ENCODE assay signal across 37 cellular contexts in genomic region chr6:137998461-137999019, GRCh38.
"Had no signal": no experiment of that assay in that cellular context is flagged by ENCODE, and none has a peak within 500 bp of the region (broad histone marks: within the 10 kb centered on the region; RNA-seq: fewer than 3 reads in every experiment).

No MANE protein-coding gene starts in this region.

- H3K36me3 ChIP-seq: adrenal gland, ascending aorta, breast epithelium, cardiac muscle cell, colonic mucosa, esophagus muscularis mucosa, gastrocnemius medialis, heart left ventricle had no signal

- H3K27ac Mint-ChIP-seq: activated CD4-positive, alpha-beta memory T cell treated with anti-CD3 and anti-CD28 coated beads for 36 hours; activated CD4-positive, alpha-beta T cell treated with anti-CD3 and anti-CD28 coated beads for 36 hours; activated CD4-positive, alpha-beta T cell treated with anti-CD3 and anti-CD28 coated beads, Interleukin-2, amount 10 ng/mL, durations not matched to agents 24 days and 14 days; activated CD8-positive, alpha-beta memory T cell treated with anti-CD3 and anti-CD28 coated beads, Interleukin-2, amount 10 ng/mL, durations not matched to agents 7 days and 5 days; activated CD8-positive, alpha-beta T cell treated with anti-CD3 and anti-CD28 coated beads, Interleukin-2, amount 10 ng/mL, durations not matched to agents 7 days and 5 days; activated naive CD4-positive, alpha-beta T cell treated with anti-CD3 and anti-CD28 coated beads for 36 hours; activated naive CD4-positive, alpha-beta T cell treated with anti-CD3 and anti-CD28 coated beads, Interleukin-2, amount 50 U/mL, for 24 hours; activated naive CD8-positive, alpha-beta T cell treated with anti-CD3 and anti-CD28 coated beads for 36 hours; activated naive CD8-positive, alpha-beta T cell treated with anti-CD3 and anti-CD28 coated beads, Interleukin-2, amount 50 U/mL, for 24 hours; activated T-helper 1 cell treated with anti-CD3 and anti-CD28 coated beads, Interleukin-12 subunit alpha, Interleukin-12 subunit beta, Interleukin-2, Interleukin-4 antibody, amounts not matched to agents 30 ng/mL and 10 ng/mL and 1 ng/mL, durations not matched to agents 14 hours and 24 hours and 36 hours; activated T-helper 2 cell treated with anti-CD3 and anti-CD28 coated beads, Interferon-gamma antibody, Interleukin-2, Interleukin-4, amounts not matched to agents 10 μg/mL and 5 μg/mL and 100 μg/mL, durations not matched to agents 14 hours and 24 hours and 36 hours; brain; dendritic cell treated with granulocyte-macrophage colony-stimulating factor and Interleukin-4, amounts not matched to agents 40 ng/mL and 50 ng/mL, for 4 days; endodermal cell had no signal

- H3K27ac ChIP-seq: adrenal gland, ascending aorta, breast epithelium, cardiac muscle cell, colonic mucosa, dorsolateral prefrontal cortex, esophagus muscularis mucosa, foreskin keratinocyte, gastrocnemius medialis, heart left ventricle had no signal

- H3K27me3 Mint-ChIP-seq: activated naive CD4-positive, alpha-beta T cell treated with anti-CD3 and anti-CD28 coated beads, Interleukin-2, amount 50 U/mL, for 24 hours had no signal

- DNase-seq: activated CD4-positive, alpha-beta memory T cell treated with anti-CD3 and anti-CD28 coated beads for 36 hours; activated CD4-positive, alpha-beta T cell treated with anti-CD3 and anti-CD28 coated beads for 36 hours; activated CD4-positive, alpha-beta T cell treated with anti-CD3 and anti-CD28 coated beads, Interleukin-2, amount 10 ng/mL, durations not matched to agents 24 days and 14 days; activated CD4-positive, CD25-positive, alpha-beta regulatory T cell; activated CD4-positive, CD25-positive, alpha-beta regulatory T cell treated with anti-CD3 and anti-CD28 coated beads, Interleukin-2, amount 50 U/mL, for 72 hours; activated CD8-positive, alpha-beta memory T cell treated with anti-CD3 and anti-CD28 coated beads, Interleukin-2, amount 10 ng/mL, durations not matched to agents 7 days and 5 days; activated CD8-positive, alpha-beta memory T cell treated with anti-CD3 and anti-CD28 coated beads, Interleukin-2, amount 50 U/mL, for 4 hours; activated CD8-positive, alpha-beta T cell treated with anti-CD3 and anti-CD28 coated beads, Interleukin-2, amount 10 ng/mL, durations not matched to agents 7 days and 5 days; activated effector memory CD4-positive, alpha-beta T cell treated with anti-CD3 and anti-CD28 coated beads, Interleukin-2, amount 50 U/mL, for 16 hours; activated naive CD4-positive, alpha-beta T cell treated with anti-CD3 and anti-CD28 coated beads for 36 hours; activated naive CD8-positive, alpha-beta T cell treated with anti-CD3 and anti-CD28 coated beads for 36 hours; activated naive CD8-positive, alpha-beta T cell treated with anti-CD3 and anti-CD28 coated beads, Interleukin-2, amount 50 U/mL, for 24 hours; activated T-cell treated with anti-CD3 and anti-CD28 coated beads, Interleukin-2, amount 50 U/mL, for 1 hour; activated T-cell treated with anti-CD3 and anti-CD28 coated beads, Interleukin-2, amount 50 U/mL, for 48 hours; adrenal gland; amygdala; central memory CD4-positive, alpha-beta T cell; cerebellar nuclear complex; colonic mucosa; dorsolateral prefrontal cortex; effector memory CD4-positive, alpha-beta T cell; endodermal cell; erythroblast; foreskin keratinocyte; gastrocnemius medialis; glutamatergic neuron; heart left ventricle; T-helper 2 cell had no signal

- H3K27me3 ChIP-seq: adrenal gland, ascending aorta, breast epithelium, cardiac muscle cell, colonic mucosa, esophagus muscularis mucosa, foreskin keratinocyte, gastrocnemius medialis, heart left ventricle had no signal

- H3K4me1 Mint-ChIP-seq: endodermal cell had no signal

- H3K9me3 ChIP-seq: adrenal gland, colonic mucosa, gastrocnemius medialis had no signal

- H3K4me3 Mint-ChIP-seq: activated CD4-positive, alpha-beta memory T cell treated with anti-CD3 and anti-CD28 coated beads for 36 hours; activated CD4-positive, alpha-beta T cell treated with anti-CD3 and anti-CD28 coated beads for 36 hours; activated CD4-positive, alpha-beta T cell treated with anti-CD3 and anti-CD28 coated beads, Interleukin-2, amount 10 ng/mL, durations not matched to agents 24 days and 14 days; activated CD8-positive, alpha-beta memory T cell treated with anti-CD3 and anti-CD28 coated beads, Interleukin-2, amount 10 ng/mL, durations not matched to agents 7 days and 5 days; activated CD8-positive, alpha-beta T cell treated with anti-CD3 and anti-CD28 coated beads, Interleukin-2, amount 10 ng/mL, durations not matched to agents 7 days and 5 days; activated naive CD4-positive, alpha-beta T cell treated with anti-CD3 and anti-CD28 coated beads for 36 hours; activated naive CD4-positive, alpha-beta T cell treated with anti-CD3 and anti-CD28 coated beads, Interleukin-2, amount 50 U/mL, for 24 hours; activated naive CD8-positive, alpha-beta T cell treated with anti-CD3 and anti-CD28 coated beads for 36 hours; activated naive CD8-positive, alpha-beta T cell treated with anti-CD3 and anti-CD28 coated beads, Interleukin-2, amount 50 U/mL, for 24 hours; activated T-helper 1 cell treated with anti-CD3 and anti-CD28 coated beads, Interleukin-12 subunit alpha, Interleukin-12 subunit beta, Interleukin-2, Interleukin-4 antibody, amounts not matched to agents 30 ng/mL and 10 ng/mL and 1 ng/mL, durations not matched to agents 14 hours and 24 hours and 36 hours; brain; dendritic cell treated with granulocyte-macrophage colony-stimulating factor and Interleukin-4, amounts not matched to agents 40 ng/mL and 50 ng/mL, for 4 days; endodermal cell had no signal

- H3K9me3 Mint-ChIP-seq: activated CD4-positive, alpha-beta T cell treated with anti-CD3 and anti-CD28 coated beads, Interleukin-2, amount 10 ng/mL, durations not matched to agents 24 days and 14 days; activated naive CD4-positive, alpha-beta T cell treated with anti-CD3 and anti-CD28 coated beads, Interleukin-2, amount 50 U/mL, for 24 hours had no signal

- ATAC-seq: activated CD4-positive, alpha-beta T cell treated with anti-CD3 and anti-CD28 coated beads for 36 hours; activated CD8-positive, alpha-beta memory T cell treated with anti-CD3 and anti-CD28 coated beads, Interleukin-2, amount 10 ng/mL, durations not matched to agents 7 days and 5 days; activated CD8-positive, alpha-beta T cell treated with anti-CD3 and anti-CD28 coated beads, Interleukin-2, amount 10 ng/mL, durations not matched to agents 7 days and 5 days; activated naive CD8-positive, alpha-beta T cell treated with anti-CD3 and anti-CD28 coated beads, Interleukin-2, amount 50 U/mL, for 24 hours; foreskin keratinocyte; gastrocnemius medialis; heart left ventricle had no signal

- H3K4me3 ChIP-seq: adrenal gland, ascending aorta, breast epithelium, cardiac muscle cell, colonic mucosa, dorsolateral prefrontal cortex, esophagus muscularis mucosa, gastrocnemius medialis, heart left ventricle had no signal

- H3K36me3 Mint-ChIP-seq: activated CD4-positive, alpha-beta memory T cell treated with anti-CD3 and anti-CD28 coated beads for 36 hours; activated CD8-positive, alpha-beta memory T cell treated with anti-CD3 and anti-CD28 coated beads, Interleukin-2, amount 10 ng/mL, durations not matched to agents 7 days and 5 days; activated naive CD4-positive, alpha-beta T cell treated with anti-CD3 and anti-CD28 coated beads, Interleukin-2, amount 50 U/mL, for 24 hours; brain had no signal

- H3K4me1 ChIP-seq: adrenal gland, ascending aorta, breast epithelium, colonic mucosa, esophagus muscularis mucosa, gastrocnemius medialis, heart left ventricle had no signal
